8 cellular contexts compared by ENCODE assay signal in the genomic region with DNA sequence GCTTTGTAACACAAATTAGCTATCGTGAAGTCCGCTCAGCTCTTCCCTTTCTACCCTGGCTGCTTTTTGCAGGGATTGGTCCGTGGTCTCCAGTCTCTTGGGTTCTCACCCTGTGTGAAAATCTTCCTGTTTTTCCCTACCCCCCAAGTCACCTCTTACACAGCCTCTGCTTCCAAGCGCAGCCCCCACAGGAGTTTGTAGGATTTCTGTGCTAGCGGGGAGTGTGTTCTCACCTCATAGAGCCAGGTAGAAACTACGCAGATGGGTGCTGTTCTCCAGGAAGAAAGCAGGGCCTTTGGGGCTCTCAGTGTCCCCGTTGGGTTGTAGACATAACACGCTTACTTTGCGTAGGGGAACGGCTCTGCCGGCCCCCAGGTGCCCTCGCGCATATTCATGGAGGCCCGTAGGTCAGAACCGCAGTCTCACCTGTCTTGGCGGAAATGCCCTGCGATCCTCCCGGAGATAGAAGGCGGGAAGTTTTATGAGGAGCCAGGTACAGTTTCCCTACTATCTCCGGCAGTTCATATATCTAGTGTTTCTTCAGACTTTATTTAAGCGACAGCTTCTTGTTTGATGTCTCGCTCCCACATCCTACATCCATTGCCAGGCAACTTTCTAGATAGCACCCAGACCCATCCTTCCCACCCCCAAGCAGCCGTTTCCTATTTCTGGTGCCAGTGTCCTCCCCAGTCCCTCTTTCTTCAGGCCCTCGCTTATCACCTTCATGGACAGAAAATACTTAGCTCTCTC. TPM values are rescaled to one million over a fixed set of nuclear protein-coding genes. Genes with fewer than 3 reads are reported as not detected.
DNase-seq lines count a peak whose midpoint lies in the region; ATAC-seq and TF ChIP-seq lines count a peak whose summit lies in the region.
"Not testable (repeated sequence)": the region's sequence is repeated elsewhere in the genome, so short reads cannot be mapped to it uniquely, and the experiment has no call there.

No MANE protein-coding gene starts in this region.

- H2BK15ac ChIP-seq in H9 (ENCODE audit: low read depth, low read length): not testable (repeated sequence)

- H3K79me2 ChIP-seq in H9 (ENCODE audit: insufficient read depth, low read length); SK-N-SH (ENCODE audit: insufficient read depth): not testable (repeated sequence)

- H3K9me3 Mint-ChIP-seq in CD14-positive monocyte; H9; activated T-helper 17 cell treated with anti-CD3 and anti-CD28 coated beads, Interleukin-2, amount 50 U/mL, for 72 hours: not testable (repeated sequence)

- TF ChIP-seq CTCF in CD14-positive monocyte (IDR thresholded peaks at IDR 0.05); H9 (conservative IDR thresholded peaks at IDR 0.05); SK-N-SH (IDR thresholded peaks at IDR 0.05): not testable (repeated sequence)

- H2BK120ac ChIP-seq in H9 (ENCODE audit: low read depth, low read length, poor library complexity, severe bottlenecking): not testable (repeated sequence)

- H2AFZ ChIP-seq in H9 (ENCODE audit: low read length): peak overlapping the region; percentile 22
- H2AFZ ChIP-seq in SK-N-SH (ENCODE audit: low read depth): not testable (repeated sequence)

- H3K4me1 ChIP-seq in H9 (ENCODE audit: insufficient read depth, low read length); SK-N-SH (ENCODE audit: control insufficient read depth in 1 of 2, insufficient read depth in 2 of 2, low read depth in 1 of 2, low read length in 1 of 2); mucosa of rectum (ENCODE audit: control insufficient read depth in 2 of 2, insufficient read depth in 2 of 2, low read length in 2 of 2): not testable (repeated sequence)

- H3K4me3 Mint-ChIP-seq in CD14-positive monocyte (peak overlapping the region; percentile 60 to 61), H9 (peak overlapping the region; percentile 76 to 88)
- H3K4me3 Mint-ChIP-seq in activated T-helper 17 cell treated with anti-CD3 and anti-CD28 coated beads, Interleukin-2, amount 50 U/mL, for 72 hours: peak overlapping the region; percentile 81

- H3K79me1 ChIP-seq in H9 (ENCODE audit: insufficient read depth, low read depth, low read length, poor library complexity, severe bottlenecking): not testable (repeated sequence)

- H3K9me3 ChIP-seq in H9 (ENCODE audit: control insufficient read depth, low read depth, low read length); SK-N-SH; mucosa of rectum (ENCODE audit: control insufficient read depth in 2 of 2, low read length in 2 of 2): not testable (repeated sequence)

- peak overlapping the region; percentile 74; the same call in 1 of the 2 replicates for H3K14ac ChIP-seq in H9 (ENCODE audit: insufficient read depth, low read length)

- H3K27me3 ChIP-seq in H9 (ENCODE audit: insufficient read depth, low read length); SK-N-SH (ENCODE audit: insufficient read depth); mucosa of rectum (ENCODE audit: control insufficient read depth in 2 of 2, insufficient read depth in 2 of 2, low read length in 2 of 2): not testable (repeated sequence)

- not testable (repeated sequence) for H3K27me3 Mint-ChIP-seq in CD14-positive monocyte (ENCODE audit: low read depth in 3 of 3); H9 (ENCODE audit: low read depth); activated T-helper 17 cell treated with anti-CD3 and anti-CD28 coated beads, Interleukin-2, amount 50 U/mL, for 72 hours

- not testable (repeated sequence) for H4K20me1 ChIP-seq in H9 (ENCODE audit: control insufficient read depth, insufficient read depth, insufficient read length); SK-N-SH (ENCODE audit: insufficient read depth)

- POLR2A ChIA-PET in SK-N-SH (lab: Yijun Ruan, JAX): interaction anchor here (1.7 kb wide), 1 partner anchor 9 kb away, joined by 14 read pairs; no protein-coding TSS in a partner anchor

- not testable (repeated sequence) for H3T11ph ChIP-seq in H9 (ENCODE audit: low read length)

- H4K8ac ChIP-seq in H9 (replicated peaks; ENCODE audit: insufficient read length, low read depth, low read length): not testable (repeated sequence)

- not testable (repeated sequence) for H3K23ac ChIP-seq in H9 (ENCODE audit: insufficient read length, low read depth, low read length)

- H3K27ac Mint-ChIP-seq in CD14-positive monocyte: peak overlapping the region; percentile 99 to 100 (median 100)
- peak overlapping the region; percentile 91 to 100 (median 100) for H3K27ac Mint-ChIP-seq in H9
- peak overlapping the region; percentile 100 for H3K27ac Mint-ChIP-seq in activated T-helper 17 cell treated with anti-CD3 and anti-CD28 coated beads, Interleukin-2, amount 50 U/mL, for 72 hours

- not testable (repeated sequence) for H3K23me2 ChIP-seq in H9 (ENCODE audit: insufficient read length, low read depth, low read length, poor library complexity, severe bottlenecking)

- H2BK12ac ChIP-seq in H9 (ENCODE audit: insufficient read length, low read depth, low read length): not testable (repeated sequence)

- peaks cover 24% of the 10 kb centered on the region for H3F3A ChIP-seq in SK-N-SH (replicated peaks; ENCODE audit: insufficient read depth)

- not testable (repeated sequence) for H2AK5ac ChIP-seq in H9 (ENCODE audit: insufficient read length, low read length)

- peak overlapping the region; percentile 44 for H3K9ac ChIP-seq in H9 (ENCODE audit: extremely low read depth, insufficient read length, low read length)
- H3K9ac ChIP-seq in SK-N-SH: peak overlapping the region; percentile 54; the same call in 1 of the 2 replicates
- H3K9ac ChIP-seq in mucosa of rectum (ENCODE audit: low read depth in 1 of 2, low read length in 2 of 2): peak overlapping the region in 1 of 2 donors; percentile 50

- H3K9me2 ChIP-seq in SK-N-SH: not testable (repeated sequence)

- DNase-seq in CD14-positive monocyte (ENCODE audit: low spot score) (peak; percentile 64), H9 (peak; percentile 90), NCI-H1436 (lab: John Stamatoyannopoulos, UW) (peak; percentile 57), epithelial cell of prostate (ENCODE audit: low read depth, low spot score) (peak; percentile 100)
- not testable (repeated sequence) for DNase-seq in SK-N-SH
- DNase-seq in stimulated activated CD8-positive, alpha-beta memory T cell treated with anti-CD3 and anti-CD28 coated beads, Interleukin-15, amount 100 ng/mL, for 1 hour (ENCODE audit: low read depth): peak; percentile 45

- not testable (repeated sequence) for H3K56ac ChIP-seq in H9 (ENCODE audit: insufficient read length, low read depth, low read length)

- H3K18ac ChIP-seq in H9 (ENCODE audit: insufficient read length, low read depth, low read length): peak overlapping the region; percentile 75

- H3K4me1 Mint-ChIP-seq in CD14-positive monocyte: peaks cover 25% of the 10 kb centered on the region
- peaks cover 16 to 20% of the 10 kb centered on the region in 2 experiments for H3K4me1 Mint-ChIP-seq in H9
- peaks cover 25% of the 10 kb centered on the region for H3K4me1 Mint-ChIP-seq in activated T-helper 17 cell treated with anti-CD3 and anti-CD28 coated beads, Interleukin-2, amount 50 U/mL, for 72 hours

- TF ChIP-seq RAD21 in SK-N-SH (IDR thresholded peaks at IDR 0.05; ENCODE audit: low read length): not testable (repeated sequence)

- H2BK5ac ChIP-seq in H9 (ENCODE audit: insufficient read length, low read length): not testable (repeated sequence)

- CTCF ChIA-PET in SK-N-SH (lab: Yijun Ruan, JAX): not testable (repeated sequence)

- H3K4me2 ChIP-seq in H9 (ENCODE audit: insufficient read depth, insufficient read length, low read length) (peak overlapping the region; percentile 66), SK-N-SH (peak overlapping the region; percentile 77)

- not testable (repeated sequence) for H2BK20ac ChIP-seq in H9 (ENCODE audit: low read depth, low read length, poor library complexity, severe bottlenecking)

- H3K27ac ChIP-seq in H9 (ENCODE audit: insufficient read length, low read depth, low read length): peak overlapping the region; percentile 97
- peak overlapping the region; percentile 58 to 93 for H3K27ac ChIP-seq in SK-N-SH (ENCODE audit: low read depth in 2 of 2, low read length in 1 of 2)
- peak overlapping the region; percentile 63 for H3K27ac ChIP-seq in epithelial cell of prostate
- peak overlapping the region; percentile 79 to 85 for H3K27ac ChIP-seq in mucosa of rectum (ENCODE audit: low read depth in 2 of 2, low read length in 2 of 2)

- H4K91ac ChIP-seq in H9 (ENCODE audit: insufficient read length, low read depth, low read length): not testable (repeated sequence)

- TF ChIP-seq EP300 in SK-N-SH (IDR thresholded peaks at IDR 0.05; ENCODE audit: borderline replicate concordance in 1 of 2, low read depth in 1 of 2, low read length in 1 of 2): not testable (repeated sequence)

- not testable (repeated sequence) for H3K4ac ChIP-seq in H9 (ENCODE audit: low read depth, low read length)

- not testable (repeated sequence) for H3K36me3 ChIP-seq in SK-N-SH (replicated peaks in 1 of 2; ENCODE audit: control insufficient read depth in 1 of 2, insufficient read depth in 2 of 2, low read length in 1 of 2); mucosa of rectum (ENCODE audit: control insufficient read depth in 2 of 2, insufficient read depth in 2 of 2, low read length in 2 of 2)

- H3K36me3 Mint-ChIP-seq in CD14-positive monocyte; H9 (ENCODE audit: insufficient read depth in 1 of 3, low read depth in 3 of 3): not testable (repeated sequence)
- peaks cover 19% of the 10 kb centered on the region for H3K36me3 Mint-ChIP-seq in activated T-helper 17 cell treated with anti-CD3 and anti-CD28 coated beads, Interleukin-2, amount 50 U/mL, for 72 hours (ENCODE audit: low read depth)

- H3K4me3 ChIP-seq in SK-N-SH (ENCODE audit: low read depth in 2 of 2, low read length in 1 of 2): peak overlapping the region; percentile 32 to 34; a peak in 2 of 4 replicates
- H3K4me3 ChIP-seq in mucosa of rectum (ENCODE audit: low read length in 2 of 2): peak overlapping the region; percentile 23 to 54

- WGBS in H9 (ENCODE audit: extremely low coverage, insufficient read length, low lambda C conversion rate): no CpG with 5 or more reads among the region's 24 CpGs
- 27% methylated on average over 23 of the region's 24 CpGs for WGBS in SK-N-SH (ENCODE audit: low lambda C conversion rate)

- not testable (repeated sequence) for H4K5ac ChIP-seq in H9 (ENCODE audit: insufficient read length, low read depth, low read length)

- ATAC-seq in activated T-helper 17 cell treated with anti-CD3 and anti-CD28 coated beads, Interleukin-2, amount 50 U/mL, for 72 hours (replicated peaks): peak; percentile 3

- intact Hi-C loops in CD14-positive monocyte (cut with micrococcal nuclease): not testable (repeated sequence)

RNA-seq across cellular contexts. Expression of a gene that starts 0.7 kb away (rescaled TPM):
- not detected for polyA plus RNA-seq in CD14-positive monocyte
- total RNA-seq in H9 (2021): 1,874 and 2,051 TPM in 2 replicates
- polyA plus RNA-seq in SK-N-SH (2012; rRNA removed): not detected in 2 replicates
- not detected in 2 replicates for polyA plus RNA-seq in SK-N-SH (2012; cell fraction: cytosol; rRNA removed)
- not detected in 2 replicates for polyA plus RNA-seq in SK-N-SH (2012; cell fraction: nucleus; rRNA removed)
- 1,000 to 10,000 TPM; 1,202 to 2,371 TPM for total RNA-seq in activated T-helper 17 cell treated with anti-CD3 and anti-CD28 coated beads, Interleukin-2, amount 50 U/mL, for 72 hours

RNA-seq across cellular contexts. Expression of a gene that starts 25.2 kb away (rescaled TPM):
- polyA plus RNA-seq in CD14-positive monocyte (under 1 TPM; 0.21 to 0.69 TPM), SK-N-SH (2012; rRNA removed) (31.9 and 39.1 TPM in 2 replicates)
- total RNA-seq in H9 (2021): 40.2 and 40.7 TPM in 2 replicates
- 9.8 and 16.8 TPM in 2 replicates for polyA plus RNA-seq in SK-N-SH (2012; cell fraction: cytosol; rRNA removed)
- 204 and 314 TPM in 2 replicates for polyA plus RNA-seq in SK-N-SH (2012; cell fraction: nucleus; rRNA removed)
- total RNA-seq in activated T-helper 17 cell treated with anti-CD3 and anti-CD28 coated beads, Interleukin-2, amount 50 U/mL, for 72 hours: 10 to 100 TPM; 21.2 to 24.5 TPM
